24 cellular contexts compared by ENCODE assay signal in genomic region chr4:7477695-7478094, GRCh38. TPM values are rescaled to one million over a fixed set of nuclear protein-coding genes. Genes with fewer than 3 reads are reported as not detected.
DNase-seq lines count a peak whose midpoint lies in the region; ATAC-seq, FAIRE-seq and TF ChIP-seq lines count a peak whose summit lies in the region.
"Had no signal": no experiment of that assay in that cellular context is flagged by ENCODE, and none has a peak within 500 bp of the region (broad histone marks: within the 10 kb centered on the region; RNA-seq: fewer than 3 reads in every experiment).

No MANE protein-coding gene starts in this region.

- TF ChIP-seq POLR2A in HepG2 (IDR thresholded peaks at IDR 0.05; ENCODE audit: insufficient read depth in 1 of 2, low read depth in 2 of 2, low read length in 2 of 2) (no peak), right lobe of liver (IDR thresholded peaks at IDR 0.05) (no peak), K562 (conservative IDR thresholded peaks at IDR 0.05) (no peak)

- H3K4me1 ChIP-seq in HepG2 (ENCODE audit: insufficient read depth, low read length) (peaks cover 6% of the 10 kb centered on the region), right lobe of liver (no peaks in the 10 kb centered on the region), K562 (replicated peaks in 1 of 2; ENCODE audit: control insufficient read depth in 2 of 2, insufficient read depth in 2 of 2, low read length in 2 of 2) (no peaks in the 10 kb centered on the region), neural progenitor cell (peaks cover 4% of the 10 kb centered on the region)
- H3K4me1 ChIP-seq: BE2C, Caco-2 had no signal

- H3K79me2 ChIP-seq in HepG2 (ENCODE audit: insufficient read depth, low read length) = no peaks in the 10 kb centered on the region
- H3K79me2 ChIP-seq in K562 (ENCODE audit: control insufficient read depth, insufficient read depth, low read length) = no peaks in the 10 kb centered on the region
- H3K79me2 ChIP-seq in neural progenitor cell (ENCODE audit: low read depth) = no peaks in the 10 kb centered on the region

- in situ Hi-C loops in HepG2 (cut with HindIII; ENCODE audit: extremely low pct_ligation_motif_present, low pct_unique_long_range_greater_than_20kb) (no loop called here), K562 (cut with MboI) (no loop called here)

- H3K36me3 ChIP-seq in HepG2 (replicated peaks in 1 of 2; ENCODE audit: control insufficient read depth in 1 of 2, insufficient read depth in 2 of 2, low read length in 2 of 2) (no peaks in the 10 kb centered on the region), right lobe of liver (no peaks in the 10 kb centered on the region), K562 (ENCODE audit: control insufficient read depth, insufficient read depth, low read length) (no peaks in the 10 kb centered on the region), neural progenitor cell (no peaks in the 10 kb centered on the region)
- H3K36me3 ChIP-seq: BE2C had no signal

- H3K27me3 Mint-ChIP-seq in neural progenitor cell (ENCODE audit: insufficient read depth, low read depth) = peaks cover 7% of the 10 kb centered on the region
- no peaks in the 10 kb centered on the region for H3K27me3 Mint-ChIP-seq in activated T-helper 1 cell treated with anti-CD3 and anti-CD28 coated beads, Interleukin-12 subunit alpha, Interleukin-12 subunit beta, Interleukin-2, Interleukin-4 antibody, amounts not matched to agents 30 ng/mL and 10 ng/mL and 1 ng/mL, durations not matched to agents 14 hours and 24 hours and 36 hours (ENCODE audit: insufficient read depth)

- no peak overlapping the region for H3K4me3 ChIP-seq in HepG2 (replicated peaks in 1 of 3; ENCODE audit: insufficient read depth in 1 of 3, low read depth in 2 of 3, low read length in 3 of 3)
- H3K4me3 ChIP-seq in right lobe of liver = no peak overlapping the region
- no peak overlapping the region for H3K4me3 ChIP-seq in K562
- no peak overlapping the region for H3K4me3 ChIP-seq in neural progenitor cell
- H3K4me3 ChIP-seq: BLaER1 treated with 17β-estradiol and CSF1 and Interleukin-3, amounts not matched to agents 10 nM and 100 nM had no signal

- no peak overlapping the region for H3K9ac ChIP-seq in HepG2 (ENCODE audit: insufficient read depth, low read depth, low read length)
- H3K9ac ChIP-seq in K562 (ENCODE audit: insufficient read depth in 1 of 2, low read depth in 2 of 2, low read length in 2 of 2) = no peak overlapping the region
- no peak overlapping the region for H3K9ac ChIP-seq in neural progenitor cell
- H3K9ac ChIP-seq: BLaER1 treated with 17β-estradiol and CSF1 and Interleukin-3, amounts not matched to agents 10 nM and 100 nM had no signal

- DNase-seq in HepG2 (ENCODE audit: low spot score) = no peak
- no peak for DNase-seq in right lobe of liver
- no peak for DNase-seq in K562 (ENCODE audit: extremely low read depth in 1 of 4, low spot score in 3 of 4)
- DNase-seq in neural progenitor cell (ENCODE audit: low spot score) = no peak
- DNase-seq in activated gamma-delta T cell (lab: John Stamatoyannopoulos, UW) = no peak
- no peak for DNase-seq in activated T-helper 1 cell treated with anti-CD3 and anti-CD28 coated beads, Interleukin-12 subunit alpha, Interleukin-12 subunit beta, Interleukin-2, Interleukin-4 antibody, amounts not matched to agents 30 ng/mL and 10 ng/mL and 1 ng/mL, durations not matched to agents 14 hours and 24 hours and 36 hours (ENCODE audit: low spot score)
- DNase-seq: 8988T; ACHN; BE2C; Caco-2; Calu3; CD4-positive, alpha-beta T cell; CD8-positive, alpha-beta T cell; DMS79 treated with DMSO at 0.1 percent for 48 hours; GF-D8 had no signal

- peaks cover 1 to 62% of the 10 kb centered on the region in 2 experiments; a peak in 4 of 5 replicates for H3K27me3 ChIP-seq in HepG2 (ENCODE audit: control insufficient read depth in 1 of 2, insufficient read depth in 2 of 2, low read length in 2 of 2)
- H3K27me3 ChIP-seq in right lobe of liver = no peaks in the 10 kb centered on the region
- H3K27me3 ChIP-seq in K562 (ENCODE audit: control insufficient read depth in 2 of 2, insufficient read depth in 2 of 2, low read length in 2 of 2) = peaks cover under 1 to 67% of the 10 kb centered on the region in 2 experiments; a peak in 3 of 5 replicates
- no peaks in the 10 kb centered on the region for H3K27me3 ChIP-seq in neural progenitor cell
- H3K27me3 ChIP-seq: BE2C; BLaER1 treated with 17β-estradiol and CSF1 and Interleukin-3, amounts not matched to agents 10 nM and 100 nM had no signal

- CTCF ChIA-PET in HepG2 (lab: Yijun Ruan, JAX; ENCODE audit: low intra/inter-chr PET ratio, low total read pairs) = no interaction called here
- CTCF ChIA-PET in K562 (lab: Yijun Ruan, JAX; ENCODE audit: low intra/inter-chr PET ratio) = no interaction called here

- H3K36me3 Mint-ChIP-seq in neural progenitor cell = no peaks in the 10 kb centered on the region
- no peaks in the 10 kb centered on the region for H3K36me3 Mint-ChIP-seq in activated T-helper 1 cell treated with anti-CD3 and anti-CD28 coated beads, Interleukin-12 subunit alpha, Interleukin-12 subunit beta, Interleukin-2, Interleukin-4 antibody, amounts not matched to agents 30 ng/mL and 10 ng/mL and 1 ng/mL, durations not matched to agents 14 hours and 24 hours and 36 hours (ENCODE audit: low read depth)
- H3K36me3 Mint-ChIP-seq: CD8-positive, alpha-beta T cell had no signal

- H3K9me3 Mint-ChIP-seq in neural progenitor cell = peaks cover 7% of the 10 kb centered on the region
- no peaks in the 10 kb centered on the region for H3K9me3 Mint-ChIP-seq in activated T-helper 1 cell treated with anti-CD3 and anti-CD28 coated beads, Interleukin-12 subunit alpha, Interleukin-12 subunit beta, Interleukin-2, Interleukin-4 antibody, amounts not matched to agents 30 ng/mL and 10 ng/mL and 1 ng/mL, durations not matched to agents 14 hours and 24 hours and 36 hours
- H3K9me3 Mint-ChIP-seq: CD4-positive, alpha-beta T cell; CD8-positive, alpha-beta T cell had no signal

- no peak for TF ChIP-seq RAD21 in HepG2 (CRISPR knock-in tag; IDR thresholded peaks at IDR 0.05)
- TF ChIP-seq RAD21 in K562 (CRISPR knock-in tag; conservative IDR thresholded peaks at IDR 0.05 in 1 of 2, IDR thresholded peaks at IDR 0.05 in 1 of 2) = no peak

- TF ChIP-seq EP300 in HepG2 (IDR thresholded peaks at IDR 0.05; ENCODE audit: low read depth in 2 of 2, low read length in 2 of 2) (no peak), HepG2 (CRISPR knock-in tag; IDR thresholded peaks at IDR 0.05; ENCODE audit: borderline replicate concordance) (no peak), K562 (IDR thresholded peaks at IDR 0.05; ENCODE audit: low read length) (no peak)

- ATAC-seq in HepG2 (no peak), right lobe of liver (no peak), K562 (no peak), GM21390 (IDR thresholded peaks at IDR 0.05; ENCODE audit: unreplicated experiment) (no peak)
- ATAC-seq: CD8-positive, alpha-beta T cell had no signal

- no peaks in the 10 kb centered on the region for H3K9me1 ChIP-seq in K562 (ENCODE audit: control insufficient read depth, insufficient read depth, low read length)

- peaks cover 4% of the 10 kb centered on the region for H3F3A ChIP-seq in neural progenitor cell (ENCODE audit: low read depth)

- H4K20me1 ChIP-seq in HepG2 (ENCODE audit: insufficient read depth, low read length) (no peaks in the 10 kb centered on the region), K562 (replicated peaks; ENCODE audit: control insufficient read depth, insufficient read depth, low read length) (0 out of 2 replicates have a peak, but pooled peaks cover 4% of the 10 kb centered on the region), neural progenitor cell (ENCODE audit: low read depth) (no peaks in the 10 kb centered on the region)

- FAIRE-seq in HepG2 (lab: Jason Lieb, UNC) = no peak
- FAIRE-seq in K562 (lab: Jason Lieb, UNC) = no peak
- FAIRE-seq: A204.1, D721Med, G401.6, GM12891 had no signal

- 62% methylated on average over 7 of the region's 7 CpGs for WGBS in HepG2 (ENCODE audit: low lambda C conversion rate)
- WGBS in right lobe of liver (ENCODE audit: insufficient coverage, low coverage, low lambda C conversion rate, missing lambda C conversion rate) = 93% methylated on average over 2 of the region's 7 CpGs
- WGBS in K562 (ENCODE audit: insufficient coverage, low coverage, missing lambda C conversion rate) = 2% methylated on average over 7 of the region's 7 CpGs

- POLR2A ChIA-PET in HepG2 (lab: Yijun Ruan, JAX) (no interaction called here), K562 (lab: Yijun Ruan, JAX) (interaction anchor here (0.7 kb wide), 1 partner anchor 50 kb away, joined by 3 read pairs; no protein-coding TSS in a partner anchor)

- no TSS peak for BruUV-seq in HepG2 (replicated peaks; lab: Mats Ljungman, UMichigan)
- no TSS peak for BruUV-seq in K562 (replicated peaks; lab: Mats Ljungman, UMichigan)

- TF ChIP-seq CTCF in HepG2 (CRISPR knock-in tag; IDR thresholded peaks at IDR 0.05) (no peak), right lobe of liver (IDR thresholded peaks at IDR 0.05) (no peak), K562 (IDR thresholded peaks at IDR 0.05 in 2 of 3, conservative IDR thresholded peaks at IDR 0.05 in 1 of 3; ENCODE audit: insufficient read depth in 2 of 3, low read depth in 1 of 3, low read length in 3 of 3) (no peak), neural progenitor cell (IDR thresholded peaks at IDR 0.05) (no peak)

- no peak overlapping the region for H3K27ac Mint-ChIP-seq in neural progenitor cell
- no peak overlapping the region for H3K27ac Mint-ChIP-seq in activated T-helper 1 cell treated with anti-CD3 and anti-CD28 coated beads, Interleukin-12 subunit alpha, Interleukin-12 subunit beta, Interleukin-2, Interleukin-4 antibody, amounts not matched to agents 30 ng/mL and 10 ng/mL and 1 ng/mL, durations not matched to agents 14 hours and 24 hours and 36 hours
- H3K27ac Mint-ChIP-seq: CD4-positive, alpha-beta T cell; CD8-positive, alpha-beta T cell had no signal

- intact Hi-C loops in HepG2 (cut with micrococcal nuclease; ENCODE audit: unreplicated experiment) = no loop called here
- intact Hi-C loops in right lobe of liver (cut with DNase I) = no loop called here
- intact Hi-C loops in K562 (cut with micrococcal nuclease) = no loop called here
- intact Hi-C loops in activated T-helper 1 cell treated with anti-CD3 and anti-CD28 coated beads, Interleukin-12 subunit alpha, Interleukin-12 subunit beta, Interleukin-2, Interleukin-4 antibody, amounts not matched to agents 30 ng/mL and 10 ng/mL and 1 ng/mL, durations not matched to agents 14 hours and 24 hours and 36 hours (cut with micrococcal nuclease) = no loop called here

- peak overlapping the region; percentile 69 for H3K4me3 Mint-ChIP-seq in neural progenitor cell
- no peak overlapping the region for H3K4me3 Mint-ChIP-seq in activated T-helper 1 cell treated with anti-CD3 and anti-CD28 coated beads, Interleukin-12 subunit alpha, Interleukin-12 subunit beta, Interleukin-2, Interleukin-4 antibody, amounts not matched to agents 30 ng/mL and 10 ng/mL and 1 ng/mL, durations not matched to agents 14 hours and 24 hours and 36 hours
- H3K4me3 Mint-ChIP-seq: CD4-positive, alpha-beta T cell; CD8-positive, alpha-beta T cell had no signal

- H3K4me2 ChIP-seq in HepG2 (ENCODE audit: low read depth, low read length) (no peak overlapping the region), K562 (ENCODE audit: insufficient read depth, low read length) (no peak overlapping the region), neural progenitor cell (no peak overlapping the region)

- no peaks in the 10 kb centered on the region for H3K9me3 ChIP-seq in HepG2 (ENCODE audit: low read length)
- H3K9me3 ChIP-seq in right lobe of liver = no peaks in the 10 kb centered on the region
- no peaks in the 10 kb centered on the region for H3K9me3 ChIP-seq in K562 (replicated peaks; ENCODE audit: control insufficient read depth, insufficient read depth, low read depth, low read length)
- H3K9me3 ChIP-seq in neural progenitor cell (ENCODE audit: low read depth) = no peaks in the 10 kb centered on the region
- H3K9me3 ChIP-seq: BE2C, Caco-2 had no signal

- H3K27ac ChIP-seq in HepG2 (ENCODE audit: extremely low read length, insufficient read depth, low read length) (no peak overlapping the region), right lobe of liver (no peak overlapping the region), K562 (ENCODE audit: extremely low read depth, low read depth, low read length) (no peak overlapping the region), neural progenitor cell (no peak overlapping the region)
- H3K27ac ChIP-seq: BLaER1 treated with 17β-estradiol and CSF1 and Interleukin-3, amounts not matched to agents 10 nM and 100 nM; C4-2B had no signal

- no peak overlapping the region for H2AFZ ChIP-seq in HepG2 (ENCODE audit: low read length)
- H2AFZ ChIP-seq in K562 (ENCODE audit: low read depth, low read length) = no peak overlapping the region
- H2AFZ ChIP-seq in neural progenitor cell (replicated peaks) = no peak overlapping the region

- peaks cover 28% of the 10 kb centered on the region for H3K4me1 Mint-ChIP-seq in neural progenitor cell
- H3K4me1 Mint-ChIP-seq in activated T-helper 1 cell treated with anti-CD3 and anti-CD28 coated beads, Interleukin-12 subunit alpha, Interleukin-12 subunit beta, Interleukin-2, Interleukin-4 antibody, amounts not matched to agents 30 ng/mL and 10 ng/mL and 1 ng/mL, durations not matched to agents 14 hours and 24 hours and 36 hours (ENCODE audit: low read depth) = no peaks in the 10 kb centered on the region

RNA-seq across cellular contexts. Expression of gene PSAPL1, which starts 43.0 kb away (rescaled TPM):
- 0.02 TPM in 1 of 2 replicates, not detected in the other for total RNA-seq in HepG2 (2016; rRNA removed; fragmentation: Illumina TruSeq; extraction: Trizol)
- not detected in 2 replicates for total RNA-seq in HepG2 (2016; cell fraction: cytosol; rRNA removed; fragmentation: Illumina TruSeq; extraction: Trizol; ENCODE audit: low read depth)
- total RNA-seq in HepG2 (2016; cell fraction: insoluble cytoplasmic fraction; rRNA removed; fragmentation: Illumina TruSeq; extraction: Trizol) = not detected in 2 replicates
- not detected in 2 replicates for total RNA-seq in HepG2 (2016; cell fraction: membrane; rRNA removed; fragmentation: Illumina TruSeq; extraction: Trizol)
- not detected in 2 replicates for total RNA-seq in HepG2 (2016; cell fraction: nucleus; rRNA removed; fragmentation: Illumina TruSeq; extraction: Trizol)
- polyA plus RNA-seq in HepG2 (2011; rRNA removed) = 0.16 and 0.20 TPM in 2 replicates
- polyA plus RNA-seq in HepG2 (2011; cell fraction: cytosol; rRNA removed) = 0.09 and 0.17 TPM in 2 replicates
- polyA plus RNA-seq in HepG2 (2011; cell fraction: nucleus; rRNA removed) = 0.08 and 0.12 TPM in 2 replicates
- polyA plus RNA-seq in HepG2 (2012) = 0.03 and 0.04 TPM in 2 replicates
- polyA plus RNA-seq in HepG2 (2016; cell fraction: cytosol; fragmentation: Illumina TruSeq; extraction: Trizol; ENCODE audit: low read depth) = not detected in 2 replicates
- not detected in 2 replicates for polyA plus RNA-seq in HepG2 (2016; cell fraction: insoluble cytoplasmic fraction; fragmentation: Illumina TruSeq; extraction: Trizol; ENCODE audit: low read depth)
- not detected in 2 replicates for polyA plus RNA-seq in HepG2 (2016; cell fraction: membrane; fragmentation: Illumina TruSeq; extraction: Trizol; ENCODE audit: low read depth)
- not detected in 2 replicates for polyA plus RNA-seq in HepG2 (2016; cell fraction: nucleus; fragmentation: Illumina TruSeq; extraction: Trizol; ENCODE audit: insufficient read depth, low read depth)
- 0.14 TPM in 1 of 2 replicates, not detected in the other for polyA minus RNA-seq in HepG2 (2011; rRNA and poly(A)+ RNA removed; ENCODE audit: low replicate concordance)
- 0.26 TPM in 1 of 2 replicates, not detected in the other for polyA minus RNA-seq in HepG2 (2011; cell fraction: cytosol; rRNA and poly(A)+ RNA removed)
- not detected in 2 replicates for polyA minus RNA-seq in HepG2 (2011; cell fraction: nucleus; rRNA and poly(A)+ RNA removed)
- total RNA-seq in right lobe of liver = not detected
- total RNA-seq in K562 (2011; cell fraction: chromatin; rRNA removed; ENCODE audit: low replicate concordance) = not detected in 2 replicates
- total RNA-seq in K562 (2011; cell fraction: nucleolus; rRNA removed) = not detected in 2 replicates
- total RNA-seq in K562 (2011; cell fraction: nucleoplasm; rRNA removed) = not detected in 2 replicates
- not detected in 2 replicates for total RNA-seq in K562 (2014; rRNA removed)
- total RNA-seq in K562 (2014; rRNA removed; fragmentation: Illumina TruSeq; extraction: Trizol) = not detected in 2 replicates
- total RNA-seq in K562 (2015; rRNA removed; fragmentation: Illumina TruSeq; extraction: Trizol) = not detected in 2 replicates
- not detected in 2 replicates for total RNA-seq in K562 (2021)
- not detected in 2 replicates for polyA plus RNA-seq in K562 (2011; rRNA removed)
- not detected in 2 replicates for polyA plus RNA-seq in K562 (2011; cell fraction: cytosol; rRNA removed)
- not detected in 2 replicates for polyA plus RNA-seq in K562 (2011; cell fraction: nucleus; rRNA removed)
- not detected in 2 replicates for polyA plus RNA-seq in K562 (2012)
- not detected in 2 replicates for polyA plus RNA-seq in K562 (2014; fragmentation: Illumina TruSeq; extraction: Trizol)
- not detected for polyA plus RNA-seq in K562 (2014; fragmentation: Nextera tagmentation; extraction: Ambion mirVana)
- polyA plus RNA-seq in K562 (2014; rRNA removed) = not detected in 2 replicates
- polyA minus RNA-seq in K562 (2011; rRNA and poly(A)+ RNA removed) = not detected in 2 replicates
- polyA minus RNA-seq in K562 (2011; cell fraction: cytosol; rRNA and poly(A)+ RNA removed) = not detected in 2 replicates
- polyA minus RNA-seq in K562 (2011; cell fraction: nucleus; rRNA and poly(A)+ RNA removed) = not detected in 2 replicates
- 0.06 TPM in 1 of 2 replicates, not detected in the other for total RNA-seq in neural progenitor cell (ENCODE audit: low replicate concordance)
- total RNA-seq in activated T-helper 1 cell treated with anti-CD3 and anti-CD28 coated beads, Interleukin-12 subunit alpha, Interleukin-12 subunit beta, Interleukin-2, Interleukin-4 antibody, amounts not matched to agents 30 ng/mL and 10 ng/mL and 1 ng/mL, durations not matched to agents 14 hours and 24 hours and 36 hours = not detected in 2 replicates
- total RNA-seq: A673; Calu3; CD4-positive, alpha-beta T cell; CD8-positive, alpha-beta T cell had no signal
- polyA plus RNA-seq: AG04450 had no signal
